33 cellular contexts compared by ENCODE assay signal in genomic region chr1:230598745-230599144, GRCh38. TPM values are rescaled to one million over a fixed set of nuclear protein-coding genes. Genes with fewer than 3 reads are reported as not detected.
A peak's percentile ranks its signal among the peaks of the same experiment; 100 is the strongest.
DNase-seq lines count a peak whose midpoint lies in the region; ATAC-seq and TF ChIP-seq lines count a peak whose summit lies in the region.
"Had no signal": no experiment of that assay in that cellular context is flagged by ENCODE, and none has a peak within 500 bp of the region (broad histone marks: within the 10 kb centered on the region; RNA-seq: fewer than 3 reads in every experiment).

No MANE protein-coding gene starts in this region.

- no peak overlapping the region for H3K4me3 Mint-ChIP-seq in endodermal cell
- H3K4me3 Mint-ChIP-seq: B cell; CD14-positive monocyte; CD4-positive, alpha-beta memory T cell; CD4-positive, alpha-beta T cell; CD4-positive, CD25-positive, alpha-beta regulatory T cell; CD8-positive, alpha-beta memory T cell; CD8-positive, alpha-beta T cell had no signal

- DNase-seq in endodermal cell (no peak), globus pallidus (ENCODE audit: low spot score) (no peak), HK-2 (ENCODE audit: unreplicated experiment) (no peak)
- DNase-seq: 8988T; ACHN; AML-193; BE2C; C1 segment of cervical spinal cord; Caco-2; Calu3; CD4-positive, alpha-beta memory T cell; CD4-positive, alpha-beta T cell; CD4-positive, CD25-positive, alpha-beta regulatory T cell; CD8-positive, alpha-beta memory T cell; CD8-positive, alpha-beta T cell; COR-L47; DMS 273 treated with DMSO at 0.1 percent for 48 hours; DMS153; DMS53; DMS79; DMS79 treated with DMSO at 0.1 percent for 48 hours; DND-41; EL had no signal

- TF ChIP-seq CTCF in HEK293 (tag by site-specific recombination; IDR thresholded peaks at IDR 0.05) (no peak), endodermal cell (conservative IDR thresholded peaks at IDR 0.05) (no peak)

- ATAC-seq in GM18867 (IDR thresholded peaks at IDR 0.05; ENCODE audit: unreplicated experiment) = no peak
- ATAC-seq: A549; CD8-positive, alpha-beta T cell had no signal

- H3K27ac ChIP-seq in HEK293 (ENCODE audit: extremely low read depth, low read depth, low read length) (no peak overlapping the region), HUES48 (ENCODE audit: low read depth, low read length) (no peak overlapping the region), endodermal cell (ENCODE audit: low read depth, low read length) (no peak overlapping the region)
- H3K27ac ChIP-seq: 22Rv1; A549; BLaER1; BLaER1 treated with 17β-estradiol and CSF1 and Interleukin-3, amounts not matched to agents 10 nM and 100 nM; C4-2B had no signal

- H3K4me1 ChIP-seq in HEK293 (ENCODE audit: control insufficient read depth, insufficient read depth, low read length) = no peaks in the 10 kb centered on the region
- peaks cover 9% of the 10 kb centered on the region for H3K4me1 ChIP-seq in HUES48 (ENCODE audit: control insufficient read depth, insufficient read depth, low read length)
- no peaks in the 10 kb centered on the region for H3K4me1 ChIP-seq in endodermal cell (ENCODE audit: control insufficient read depth, insufficient read depth, low read length)
- H3K4me1 ChIP-seq: A549; BE2C; BLaER1; BLaER1 treated with 17β-estradiol and CSF1 and Interleukin-3, amounts not matched to agents 10 nM and 100 nM; Caco-2 had no signal

- POLR2A ChIA-PET in HEK293 (lab: Yijun Ruan, JAX) = no interaction called here

- no peaks in the 10 kb centered on the region for H3K27me3 Mint-ChIP-seq in endodermal cell (ENCODE audit: insufficient read depth)

- H3K27me3 ChIP-seq in HUES48 (ENCODE audit: control insufficient read depth, insufficient read depth, low read length) (no peaks in the 10 kb centered on the region), endodermal cell (ENCODE audit: control insufficient read depth, insufficient read depth, low read length, poor library complexity, severe bottlenecking) (no peaks in the 10 kb centered on the region)
- H3K27me3 ChIP-seq: BE2C; BLaER1; BLaER1 treated with 17β-estradiol and CSF1 and Interleukin-3, amounts not matched to agents 10 nM and 100 nM had no signal

- CTCF ChIA-PET in HEK293 (lab: Yijun Ruan, JAX) = interaction anchor here (1.2 kb wide), 1 partner anchor 8 kb away, joined by 3 read pairs; no protein-coding TSS in a partner anchor

- H3K36me3 Mint-ChIP-seq in endodermal cell (ENCODE audit: low read depth) = peaks cover 7% of the 10 kb centered on the region
- H3K36me3 Mint-ChIP-seq: CD4-positive, alpha-beta memory T cell; CD4-positive, CD25-positive, alpha-beta regulatory T cell; CD8-positive, alpha-beta memory T cell; CD8-positive, alpha-beta T cell had no signal

- H3K36me3 ChIP-seq in HEK293 (ENCODE audit: control insufficient read depth in 2 of 2, insufficient read depth in 1 of 2, low read length in 2 of 2) = no peaks in the 10 kb centered on the region
- H3K36me3 ChIP-seq in HUES48 (ENCODE audit: control insufficient read depth, insufficient read depth, low read length) = no peaks in the 10 kb centered on the region
- H3K36me3 ChIP-seq in endodermal cell (ENCODE audit: control insufficient read depth, insufficient read depth, low read length) = no peaks in the 10 kb centered on the region
- H3K36me3 ChIP-seq: BE2C; BLaER1; BLaER1 treated with 17β-estradiol and CSF1 and Interleukin-3, amounts not matched to agents 10 nM and 100 nM had no signal

- H3K9ac ChIP-seq in HUES48 (ENCODE audit: low read depth, low read length) (no peak overlapping the region), endodermal cell (ENCODE audit: extremely low read depth, low read length, poor library complexity, severe bottlenecking) (no peak overlapping the region)
- H3K9ac ChIP-seq: BLaER1; BLaER1 treated with 17β-estradiol and CSF1 and Interleukin-3, amounts not matched to agents 10 nM and 100 nM had no signal

- H3K4me1 Mint-ChIP-seq in endodermal cell = no peaks in the 10 kb centered on the region
- H3K4me1 Mint-ChIP-seq: B cell; CD4-positive, alpha-beta memory T cell; CD4-positive, CD25-positive, alpha-beta regulatory T cell; CD8-positive, alpha-beta memory T cell had no signal

- H3K27ac Mint-ChIP-seq in endodermal cell = no peak overlapping the region
- H3K27ac Mint-ChIP-seq: B cell; CD14-positive monocyte; CD4-positive, alpha-beta memory T cell; CD4-positive, alpha-beta T cell; CD4-positive, CD25-positive, alpha-beta regulatory T cell; CD8-positive, alpha-beta memory T cell; CD8-positive, alpha-beta T cell had no signal

- H3K4me3 ChIP-seq in HEK293 (ENCODE audit: low read depth, low read length) = no peak overlapping the region
- peak overlapping the region; percentile 15; the same call in 1 of the 2 replicates for H3K4me3 ChIP-seq in HUES48 (ENCODE audit: low read depth, low read length)
- peak overlapping the region; percentile 66 for H3K4me3 ChIP-seq in endodermal cell (ENCODE audit: low read length)
- H3K4me3 ChIP-seq: A549; BLaER1; BLaER1 treated with 17β-estradiol and CSF1 and Interleukin-3, amounts not matched to agents 10 nM and 100 nM had no signal

- peaks cover 48% of the 10 kb centered on the region for H3K9me3 Mint-ChIP-seq in endodermal cell
- H3K9me3 Mint-ChIP-seq: CD4-positive, alpha-beta T cell had no signal

- no peaks in the 10 kb centered on the region for H3K9me3 ChIP-seq in HEK293 (ENCODE audit: control insufficient read depth, insufficient read depth, low read depth, low read length)
- peaks cover 33% of the 10 kb centered on the region for H3K9me3 ChIP-seq in HUES48 (ENCODE audit: control insufficient read depth, insufficient read depth, low read length)
- peaks cover 34% of the 10 kb centered on the region for H3K9me3 ChIP-seq in endodermal cell (ENCODE audit: control insufficient read depth, low read length)
- H3K9me3 ChIP-seq: BE2C, Caco-2 had no signal

TF ChIP-seq in HEK293, 187 proteins besides CTCF, POLR2A, EP300 and RAD21:
- TF ChIP-seq TCF7L2 (IDR thresholded peaks at IDR 0.05; ENCODE audit: borderline replicate concordance, low read depth, low read length) = no peak
- TF ChIP-seq SCRT1 (tag by site-specific recombination; IDR thresholded peaks at IDR 0.05; ENCODE audit: borderline replicate concordance) = peak; percentile 76; the same call in 1 of the 2 replicates
- no peak for TF ChIP-seq TSHZ1 (tag by site-specific recombination; IDR thresholded peaks at IDR 0.05; ENCODE audit: borderline replicate concordance)
- peak; percentile 86 for TF ChIP-seq SCRT2 (tag by site-specific recombination; IDR thresholded peaks at IDR 0.05)
- no peak for TF ChIP-seq ZNF707 (tag by site-specific recombination; IDR thresholded peaks at IDR 0.05)
TF ChIP-seq in HEK293: peak in this region for 2.

RNA-seq across cellular contexts. Expression of gene COG2, which starts 43.5 kb away (rescaled TPM):
- 10 to 100 TPM; 26.1 to 29.7 TPM for total RNA-seq in endodermal cell
- polyA plus RNA-seq in endodermal cell (2013, experiment 1 of 2) = 31.5 TPM
- polyA plus RNA-seq in endodermal cell (2013, experiment 2 of 2) = 28.2 TPM
